14 cellular contexts compared by ENCODE assay signal in genomic region chrX:25869761-25870160, GRCh38.
DNase-seq lines count a peak whose midpoint lies in the region; TF ChIP-seq lines count a peak whose summit lies in the region.
"Had no signal": no experiment of that assay in that cellular context is flagged by ENCODE, and none has a peak within 500 bp of the region (broad histone marks: within the 10 kb centered on the region; RNA-seq: fewer than 3 reads in every experiment).

No MANE protein-coding gene starts in this region.

- intact Hi-C loops in Calu3 (cut with micrococcal nuclease; ENCODE audit: unreplicated experiment), result no loop called here

- TF ChIP-seq RAD21 in Ishikawa (IDR thresholded peaks at IDR 0.05; ENCODE audit: low read depth), result no peak

- no peaks in the 10 kb centered on the region for H3K9me3 Mint-ChIP-seq in endothelial cell (ENCODE audit: unreplicated experiment)
- H3K9me3 Mint-ChIP-seq in Calu3 (ENCODE audit: low read depth, unreplicated experiment), result peaks cover 10% of the 10 kb centered on the region

- TF ChIP-seq CTCF in fibroblast of the aortic adventitia (IDR thresholded peaks at IDR 0.05; ENCODE audit: insufficient read depth, low read length) (no peak), endothelial cell (IDR thresholded peaks at IDR 0.05; ENCODE audit: unreplicated experiment) (no peak), Calu3 (IDR thresholded peaks at IDR 0.05; ENCODE audit: unreplicated experiment) (no peak)

- H3K4me3 Mint-ChIP-seq in endothelial cell (ENCODE audit: unreplicated experiment) (no peak overlapping the region), Calu3 (ENCODE audit: low read depth, unreplicated experiment) (no peak overlapping the region)
- H3K4me3 Mint-ChIP-seq: CD14-positive monocyte; CD8-positive, alpha-beta T cell had no signal

- no peaks in the 10 kb centered on the region for H3K36me3 Mint-ChIP-seq in endothelial cell (ENCODE audit: low read depth, unreplicated experiment)
- H3K36me3 Mint-ChIP-seq in Calu3 (ENCODE audit: insufficient read depth, unreplicated experiment), result no peaks in the 10 kb centered on the region
- H3K36me3 Mint-ChIP-seq: CD14-positive monocyte; CD8-positive, alpha-beta T cell had no signal

- BruUV-seq in Calu3 (replicated peaks; lab: Mats Ljungman, UMichigan), result no TSS peak

- no peak overlapping the region for H3K4me3 ChIP-seq in fibroblast of the aortic adventitia (ENCODE audit: low read depth, low read length)
- H3K4me3 ChIP-seq: A549, HAP-1 had no signal

- peaks cover 2% of the 10 kb centered on the region for H3K4me1 Mint-ChIP-seq in endothelial cell (ENCODE audit: unreplicated experiment)
- peaks cover 8% of the 10 kb centered on the region for H3K4me1 Mint-ChIP-seq in Calu3 (ENCODE audit: low read depth, unreplicated experiment)
- H3K4me1 Mint-ChIP-seq: CD14-positive monocyte had no signal

- CTCF ChIA-PET in Calu3 (lab: Charles Lee), result interaction anchor here (0.6 kb wide), 1 partner anchor 260 kb away, joined by 3 read pairs; no protein-coding TSS in a partner anchor

- no peak overlapping the region for H3K27ac Mint-ChIP-seq in endothelial cell (ENCODE audit: unreplicated experiment)
- no peak overlapping the region for H3K27ac Mint-ChIP-seq in Calu3 (ENCODE audit: unreplicated experiment)
- H3K27ac Mint-ChIP-seq: CD14-positive monocyte; CD8-positive, alpha-beta T cell had no signal

- TF ChIP-seq EP300 in Ishikawa (IDR thresholded peaks at IDR 0.05; ENCODE audit: borderline replicate concordance), result no peak

- DNase-seq in dermis blood vessel endothelial cell, result peak; percentile 12
- DNase-seq in fibroblast of the aortic adventitia (ENCODE audit: low read depth), result peak; percentile 8
- DNase-seq in pulmonary artery endothelial cell (ENCODE audit: low read depth, low spot score), result peak; percentile 4
- DNase-seq in endothelial cell (ENCODE audit: low spot score), result no peak
- DNase-seq in activated naive CD4-positive, alpha-beta T cell (lab: John Stamatoyannopoulos, UW), result no peak
- DNase-seq in Calu3, result no peak
- DNase-seq: Caco-2; CD8-positive, alpha-beta T cell; DND-41; GDM1 had no signal

- no peaks in the 10 kb centered on the region for H3K27me3 Mint-ChIP-seq in endothelial cell (ENCODE audit: unreplicated experiment)
- H3K27me3 Mint-ChIP-seq in Calu3 (ENCODE audit: unreplicated experiment), result no peaks in the 10 kb centered on the region

TF ChIP-seq in Ishikawa, 13 proteins besides CTCF, POLR2A, EP300 and RAD21:
- TF ChIP-seq CREB1 (IDR thresholded peaks at IDR 0.05; ENCODE audit: low read depth) (no peak), EGR1 (IDR thresholded peaks at IDR 0.05) (no peak), MAX (IDR thresholded peaks at IDR 0.05) (no peak), YY1 (IDR thresholded peaks at IDR 0.05; ENCODE audit: low read depth) (no peak), TAF1 (IDR thresholded peaks at IDR 0.05; ENCODE audit: low read depth) (no peak), NFIC (IDR thresholded peaks at IDR 0.05) (no peak), ZBTB7A (IDR thresholded peaks at IDR 0.05; ENCODE audit: low read depth) (no peak), TEAD4 (IDR thresholded peaks at IDR 0.05) (0 out of 2 replicates have a peak, but pooled peaks have one; percentile 6), REST (IDR thresholded peaks at IDR 0.05; ENCODE audit: low read depth) (no peak), USF1 (IDR thresholded peaks at IDR 0.05) (no peak), CEBPB (IDR thresholded peaks at IDR 0.05) (peak; percentile 20; the same call in 1 of the 2 replicates), TCF12 (IDR thresholded peaks at IDR 0.05; ENCODE audit: low read depth) (no peak), FOXM1 (IDR thresholded peaks at IDR 0.05; ENCODE audit: borderline replicate concordance, low read depth) (peak; percentile 44; the same call in 1 of the 2 replicates)
TF ChIP-seq in Ishikawa: peak in this region for 3.

Comparison
In these comparisons a context has a peak if more than half of its experiments do, and no peak if none do; other contexts are left out.
1. DNase-seq: peak in dermis blood vessel endothelial cell (single experiment), fibroblast of the aortic adventitia (single experiment) and pulmonary artery endothelial cell (single experiment); none in endothelial cell (single experiment), activated naive CD4-positive, alpha-beta T cell (0 of 4) and Calu3 (single experiment).